ENCODE assay signal across 8 cellular contexts in genomic region chr12:81644503-81644902, GRCh38.
DNase-seq lines count a peak whose midpoint lies in the region; ATAC-seq and TF ChIP-seq lines count a peak whose summit lies in the region.

No MANE protein-coding gene starts in this region.

- no peak for TF ChIP-seq CTCF in GM20000 (IDR thresholded peaks at IDR 0.05; ENCODE audit: extremely low read depth, missing control alignments)
- TF ChIP-seq CTCF in thoracic aorta (IDR thresholded peaks at IDR 0.05) = peak; percentile 59

- ATAC-seq in thoracic aorta (ENCODE audit: insufficient number of reproducible peaks, low FRiP score, low read depth) (no peak), GM21515 (IDR thresholded peaks at IDR 0.05; ENCODE audit: unreplicated experiment) (no peak), HG03025 (IDR thresholded peaks at IDR 0.05; ENCODE audit: low FRiP score, unreplicated experiment) (no peak)

- no peak overlapping the region for H3K27ac ChIP-seq in thoracic aorta

- H3K36me3 ChIP-seq in thoracic aorta = no peaks in the 10 kb centered on the region

- no peaks in the 10 kb centered on the region for H3K9me3 ChIP-seq in thoracic aorta

- H3K4me1 ChIP-seq in thoracic aorta (ENCODE audit: control insufficient read depth in 1 of 2, low read depth in 2 of 2) = peaks cover 0 to 3% of the 10 kb centered on the region in 2 donors

- H3K27me3 ChIP-seq in thoracic aorta (replicated peaks; ENCODE audit: insufficient read depth) = no peaks in the 10 kb centered on the region

- DNase-seq in D341Med (ENCODE audit: low spot score) (peak; percentile 33), GM20000 (ENCODE audit: low spot score) (peak; percentile 25), NCI-H1092 (lab: John Stamatoyannopoulos, UW) (peak; percentile 25), SKM-1 treated with dmso at 0.1 percent for 144 hours (lab: John Stamatoyannopoulos, UW; ENCODE audit: unreplicated experiment) (peak; percentile 24), globus pallidus (ENCODE audit: low spot score) (peak; percentile 70), thoracic aorta (ENCODE audit: low spot score) (no peak)

- no peak overlapping the region for H3K4me3 ChIP-seq in thoracic aorta
